1 cellular context compared by ENCODE assay signal in the genomic region with DNA sequence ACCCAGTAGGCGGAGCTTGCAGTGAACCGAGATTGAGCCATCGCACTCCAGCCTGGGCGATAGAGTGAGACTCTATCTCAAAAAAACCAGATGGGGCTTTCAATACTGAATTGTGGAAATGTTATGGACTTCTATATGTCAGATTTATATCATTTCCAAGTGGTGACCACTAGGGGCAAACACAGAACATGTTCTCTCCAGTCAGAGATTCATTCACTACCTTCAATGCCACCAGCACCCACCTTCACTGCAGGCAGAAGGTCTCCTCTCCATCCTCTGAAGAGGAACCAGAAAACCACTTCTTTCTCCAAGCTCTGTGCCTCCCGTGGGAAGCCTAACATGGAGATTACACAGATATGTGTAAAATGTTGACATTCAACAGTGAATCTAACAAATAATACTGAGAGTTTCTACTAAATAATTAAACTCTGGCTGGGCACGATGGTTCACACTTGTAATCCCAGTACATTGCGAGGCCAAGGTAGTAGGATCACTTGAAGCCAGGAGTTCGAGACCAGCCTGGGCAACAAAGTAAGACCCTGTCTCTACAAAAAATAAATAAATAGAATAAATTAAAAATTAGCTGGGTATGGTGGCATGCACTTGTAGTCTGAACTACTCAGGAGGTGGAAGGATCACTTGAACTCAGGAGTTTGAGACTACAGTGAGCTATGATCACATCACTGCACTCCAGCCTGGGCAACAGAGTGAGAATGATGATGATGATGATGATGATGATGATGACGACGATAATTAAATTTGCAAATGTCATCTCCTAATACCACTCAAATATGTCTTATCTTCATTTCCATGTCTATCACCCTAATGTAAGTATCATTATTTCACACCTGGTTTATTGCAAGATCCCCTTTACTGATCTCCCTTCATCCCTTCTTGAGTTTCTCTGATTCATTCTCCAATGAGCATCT.
TF ChIP-seq lines count a peak whose summit lies in the region.

No MANE protein-coding gene starts in this region.

TF ChIP-seq in IMR-90, 13 proteins besides CTCF, POLR2A, EP300 and RAD21 (continued from another document):
- TF ChIP-seq, protein P1, sequence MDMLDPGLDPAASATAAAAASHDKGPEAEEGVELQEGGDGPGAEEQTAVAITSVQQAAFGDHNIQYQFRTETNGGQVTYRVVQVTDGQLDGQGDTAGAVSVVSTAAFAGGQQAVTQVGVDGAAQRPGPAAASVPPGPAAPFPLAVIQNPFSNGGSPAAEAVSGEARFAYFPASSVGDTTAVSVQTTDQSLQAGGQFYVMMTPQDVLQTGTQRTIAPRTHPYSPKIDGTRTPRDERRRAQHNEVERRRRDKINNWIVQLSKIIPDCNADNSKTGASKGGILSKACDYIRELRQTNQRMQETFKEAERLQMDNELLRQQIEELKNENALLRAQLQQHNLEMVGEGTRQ (IDR thresholded peaks at IDR 0.05; ENCODE audit: low read depth, low read length): no peak
- no peak for TF ChIP-seq MAFK (IDR thresholded peaks at IDR 0.05; ENCODE audit: low read depth, low read length)
- TF ChIP-seq FOS (IDR thresholded peaks at IDR 0.05; ENCODE audit: low read depth, low read length): no peak
- TF ChIP-seq SMC3 (IDR thresholded peaks at IDR 0.05; ENCODE audit: low read depth, low read length): no peak
- TF ChIP-seq MXI1 (IDR thresholded peaks at IDR 0.05; ENCODE audit: borderline replicate concordance, low read depth, low read length): no peak
- TF ChIP-seq MAZ (IDR thresholded peaks at IDR 0.05; ENCODE audit: borderline replicate concordance, low read depth, low read length): no peak
